In genomic region chr7:36758879-36759278, GRCh38 we compare ENCODE assay signal across 21 cellular contexts. TPM values are rescaled to one million over a fixed set of nuclear protein-coding genes. Genes with fewer than 3 reads are reported as not detected.
A peak's percentile ranks its signal among the peaks of the same experiment; 100 is the strongest.
DNase-seq lines count a peak whose midpoint lies in the region; ATAC-seq, FAIRE-seq and TF ChIP-seq lines count a peak whose summit lies in the region.
"Had no signal": no experiment of that assay in that cellular context is flagged by ENCODE, and none has a peak within 500 bp of the region (broad histone marks: within the 10 kb centered on the region; RNA-seq: fewer than 3 reads in every experiment).

No MANE protein-coding gene starts in this region.

- H3K9me3 ChIP-seq in DND-41 (ENCODE audit: insufficient read depth, low read length, severe bottlenecking): no peaks in the 10 kb centered on the region
- no peaks in the 10 kb centered on the region for H3K9me3 ChIP-seq in sigmoid colon
- H3K9me3 ChIP-seq: A549 had no signal

- peak; percentile 73 for ATAC-seq in DND-41 (ENCODE audit: insufficient read depth, low read depth)
- ATAC-seq: A549; CD8-positive, alpha-beta T cell; GM12878 had no signal

- H3K4me3 ChIP-seq in DND-41 (ENCODE audit: low read depth in 1 of 2, low read length in 2 of 2) (no peak overlapping the region), sigmoid colon (no peak overlapping the region)
- H3K4me3 ChIP-seq: A549, GM12878 had no signal

- H3K36me3 ChIP-seq in DND-41 (ENCODE audit: insufficient read depth, low read length) (no peaks in the 10 kb centered on the region), sigmoid colon (no peaks in the 10 kb centered on the region)

- H4K20me1 ChIP-seq in DND-41 (ENCODE audit: insufficient read depth, low read length): no peaks in the 10 kb centered on the region

- no peak overlapping the region for H3K4me2 ChIP-seq in DND-41 (ENCODE audit: insufficient read depth, low read length)
- H3K4me2 ChIP-seq: A549 had no signal

- no peak for TF ChIP-seq POLR2A in sigmoid colon (IDR thresholded peaks at IDR 0.05)

- no peak for TF ChIP-seq EP300 in sigmoid colon (IDR thresholded peaks at IDR 0.05)

- intact Hi-C loops in sigmoid colon (cut with DNase I): no loop called here

- H3K27me3 ChIP-seq in DND-41 (ENCODE audit: insufficient read depth, low read length, poor library complexity): no peaks in the 10 kb centered on the region
- no peaks in the 10 kb centered on the region for H3K27me3 ChIP-seq in sigmoid colon

- FAIRE-seq in RCC 7860 (lab: Jason Lieb, UNC): no peak
- FAIRE-seq: A549, GM12878, GM19239, H1 had no signal

- H3K4me1 ChIP-seq in DND-41 (ENCODE audit: insufficient read depth, low read length): peaks cover 8% of the 10 kb centered on the region
- H3K4me1 ChIP-seq in sigmoid colon: no peaks in the 10 kb centered on the region

- no peak overlapping the region for H3K9ac ChIP-seq in DND-41 (ENCODE audit: low read depth, low read length)

- no peak overlapping the region for H3K27ac ChIP-seq in DND-41 (ENCODE audit: low read length)
- H3K27ac ChIP-seq in sigmoid colon: no peak overlapping the region
- H3K27ac ChIP-seq: 22Rv1, A549 had no signal

- TF ChIP-seq CTCF in DND-41 (IDR thresholded peaks at IDR 0.05; ENCODE audit: borderline replicate concordance, extremely low read depth, low read length, poor library complexity, severe bottlenecking) (no peak), sigmoid colon (IDR thresholded peaks at IDR 0.05) (no peak)

- no peak overlapping the region for H2AFZ ChIP-seq in DND-41 (ENCODE audit: low read depth, low read length)

- H3K79me2 ChIP-seq in DND-41 (ENCODE audit: insufficient read depth, low read length): no peaks in the 10 kb centered on the region

- DNase-seq in NCI-H1092 treated with DMSO at 0.1 percent for 48 hours (lab: John Stamatoyannopoulos, UW) (peak; percentile 28), NCI-H1092 (lab: John Stamatoyannopoulos, UW) (no peak), DND-41 (peak; percentile 46), NCI-H69 (lab: John Stamatoyannopoulos, UW) (peak; percentile 45), pons (ENCODE audit: low spot score) (peak; percentile 45), T-helper 2 cell (no peak), RCC 7860 (ENCODE audit: low spot score) (no peak), sigmoid colon (no peak)
- DNase-seq: AML-193; Calu3; CD8-positive, alpha-beta T cell; DMS79 treated with DMSO at 0.1 percent for 48 hours; EL; H9 had no signal

- 82 to 96% methylated on average over 1 of the region's 1 CpG for WGBS in sigmoid colon, 2 donors

RNA-seq across cellular contexts. Expression of gene AOAH, which starts 34.6 kb away (rescaled TPM):
- total RNA-seq in sigmoid colon: 10 to 100 TPM in 3 of 4 donors, 1 to 10 TPM in 1; 3.8 to 19.4 (median 13.7) TPM
- polyA plus RNA-seq in sigmoid colon: 10 to 100 TPM; 16.2 to 61.3 (median 25.2) TPM
- total RNA-seq: Calu3, H1, HT-29 had no signal
- polyA plus RNA-seq: BJ had no signal

Comparison
In these comparisons a context has a peak if more than half of its experiments do, and no peak if none do; other contexts are left out.
1. DNase-seq: peak in NCI-H1092 treated with DMSO at 0.1 percent for 48 hours (single experiment), DND-41 (single experiment), NCI-H69 (single experiment) and pons (single experiment); none in NCI-H1092 (single experiment), T-helper 2 cell (0 of 5), RCC 7860 (single experiment) and sigmoid colon (single experiment).